ENCODE assay signal across 1 cellular context in genomic region chr12:55001198-55001827, GRCh38.
A peak's percentile ranks its signal among the peaks of the same experiment; 100 is the strongest.
TF ChIP-seq lines count a peak whose summit lies in the region.

No MANE protein-coding gene starts in this region.

TF ChIP-seq in GM12878, 131 proteins besides CTCF, POLR2A, EP300 and RAD21:
- TF ChIP-seq BHLHE40 (IDR thresholded peaks at IDR 0.05; ENCODE audit: borderline replicate concordance in 1 of 2, low read depth in 2 of 2, low read length in 1 of 2) (peak; percentile 13 to 33; a peak in 1 of 4 replicates), SPI1 (IDR thresholded peaks at IDR 0.05; ENCODE audit: borderline replicate concordance, insufficient read depth, low read depth, low read length) (peak; percentile 85), STAT1 (conservative IDR thresholded peaks at IDR 0.05) (no peak), NR2F1 (conservative IDR thresholded peaks at IDR 0.05) (no peak), RB1 (IDR thresholded peaks at IDR 0.05; ENCODE audit: borderline replicate concordance) (no peak), TAF1 (IDR thresholded peaks at IDR 0.05; ENCODE audit: borderline replicate concordance, low read depth, low read length) (no peak), GABPA (IDR thresholded peaks at IDR 0.05; ENCODE audit: low read depth) (0 out of 2 replicates have a peak, but pooled peaks have one; percentile 24), MYB (IDR thresholded peaks at IDR 0.05; ENCODE audit: borderline replicate concordance, low read depth, low read length) (no peak), CEBPB (IDR thresholded peaks at IDR 0.05; ENCODE audit: borderline replicate concordance in 1 of 2, low read depth in 2 of 2, low read length in 2 of 2) (no peak), JUNB (IDR thresholded peaks at IDR 0.05) (no peak), ZZZ3 (IDR thresholded peaks at IDR 0.05; ENCODE audit: control insufficient read depth, insufficient read length, low read depth) (no peak), DPF2 (IDR thresholded peaks at IDR 0.05) (peak; percentile 34; the same call in 1 of the 2 replicates), WRNIP1 (IDR thresholded peaks at IDR 0.05; ENCODE audit: borderline replicate concordance, low read depth, low read length) (no peak)
- TF ChIP-seq, protein P1, sequence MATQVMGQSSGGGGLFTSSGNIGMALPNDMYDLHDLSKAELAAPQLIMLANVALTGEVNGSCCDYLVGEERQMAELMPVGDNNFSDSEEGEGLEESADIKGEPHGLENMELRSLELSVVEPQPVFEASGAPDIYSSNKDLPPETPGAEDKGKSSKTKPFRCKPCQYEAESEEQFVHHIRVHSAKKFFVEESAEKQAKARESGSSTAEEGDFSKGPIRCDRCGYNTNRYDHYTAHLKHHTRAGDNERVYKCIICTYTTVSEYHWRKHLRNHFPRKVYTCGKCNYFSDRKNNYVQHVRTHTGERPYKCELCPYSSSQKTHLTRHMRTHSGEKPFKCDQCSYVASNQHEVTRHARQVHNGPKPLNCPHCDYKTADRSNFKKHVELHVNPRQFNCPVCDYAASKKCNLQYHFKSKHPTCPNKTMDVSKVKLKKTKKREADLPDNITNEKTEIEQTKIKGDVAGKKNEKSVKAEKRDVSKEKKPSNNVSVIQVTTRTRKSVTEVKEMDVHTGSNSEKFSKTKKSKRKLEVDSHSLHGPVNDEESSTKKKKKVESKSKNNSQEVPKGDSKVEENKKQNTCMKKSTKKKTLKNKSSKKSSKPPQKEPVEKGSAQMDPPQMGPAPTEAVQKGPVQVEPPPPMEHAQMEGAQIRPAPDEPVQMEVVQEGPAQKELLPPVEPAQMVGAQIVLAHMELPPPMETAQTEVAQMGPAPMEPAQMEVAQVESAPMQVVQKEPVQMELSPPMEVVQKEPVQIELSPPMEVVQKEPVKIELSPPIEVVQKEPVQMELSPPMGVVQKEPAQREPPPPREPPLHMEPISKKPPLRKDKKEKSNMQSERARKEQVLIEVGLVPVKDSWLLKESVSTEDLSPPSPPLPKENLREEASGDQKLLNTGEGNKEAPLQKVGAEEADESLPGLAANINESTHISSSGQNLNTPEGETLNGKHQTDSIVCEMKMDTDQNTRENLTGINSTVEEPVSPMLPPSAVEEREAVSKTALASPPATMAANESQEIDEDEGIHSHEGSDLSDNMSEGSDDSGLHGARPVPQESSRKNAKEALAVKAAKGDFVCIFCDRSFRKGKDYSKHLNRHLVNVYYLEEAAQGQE (IDR thresholded peaks at IDR 0.05; ENCODE audit: low read depth, low read length): no peak
